In genomic region chr16:84753412-84754325, GRCh38 we compare ENCODE assay signal across 1 cellular context.
TF ChIP-seq lines count a peak whose summit lies in the region.

No MANE protein-coding gene starts in this region.

TF ChIP-seq in GM23338, 12 proteins besides CTCF, POLR2A, EP300 and RAD21 (continued from another document):
- TF ChIP-seq ZNF462 (CRISPR knock-in tag; IDR thresholded peaks at IDR 0.05) = no peak
- TF ChIP-seq ETS1 (IDR thresholded peaks at IDR 0.05) = no peak
- no peak for TF ChIP-seq STAT1 (IDR thresholded peaks at IDR 0.05; ENCODE audit: unreplicated experiment)
- TF ChIP-seq CREB1 (CRISPR knock-in tag; IDR thresholded peaks at IDR 0.05; ENCODE audit: low read depth) = no peak
TF ChIP-seq in GM23338: peak in this region for 0.
